Comparison of ENCODE assay signal across 22 cellular contexts in genomic region chr13:110276553-110276950, GRCh38. TPM values are rescaled to one million over a fixed set of nuclear protein-coding genes. Genes with fewer than 3 reads are reported as not detected.
DNase-seq lines count a peak whose midpoint lies in the region; ATAC-seq and TF ChIP-seq lines count a peak whose summit lies in the region.
"Had no signal": no experiment of that assay in that cellular context is flagged by ENCODE, and none has a peak within 500 bp of the region (broad histone marks: within the 10 kb centered on the region; RNA-seq: fewer than 3 reads in every experiment).

No MANE protein-coding gene starts in this region.

- WGBS in heart left ventricle, 4 donors: 70 to 84% (median 79%) methylated on average over 5 of the region's 5 CpGs
- WGBS in mesendoderm (ENCODE audit: extremely low coverage, insufficient coverage, low lambda C conversion rate): no CpG with 5 or more reads among the region's 5 CpGs

- H3K4ac ChIP-seq in mesendoderm (ENCODE audit: low read depth, low read length): no peak overlapping the region

- no peaks in the 10 kb centered on the region for H3K79me2 ChIP-seq in mesendoderm (ENCODE audit: control insufficient read depth, insufficient read depth, low read length)

- no peak overlapping the region for H3K4me2 ChIP-seq in mesendoderm (ENCODE audit: low read length)
- H3K4me2 ChIP-seq: PC-9 had no signal

- H3K36me3 ChIP-seq in heart left ventricle: peaks cover 0 to 10% (median 0%) of the 10 kb centered on the region in 9 donors
- no peaks in the 10 kb centered on the region for H3K36me3 ChIP-seq in mesendoderm (ENCODE audit: control insufficient read depth, insufficient read depth, low read length)
- H3K36me3 ChIP-seq in subcutaneous abdominal adipose tissue (ENCODE audit: control insufficient read depth in 5 of 5, insufficient read depth in 5 of 5, low read length in 5 of 5): peaks cover 4 to 13% (median 8%) of the 10 kb centered on the region in 5 donors
- H3K36me3 ChIP-seq: BE2C had no signal

- TF ChIP-seq POLR2A in heart left ventricle (IDR thresholded peaks at IDR 0.05): no peak

- H4K5ac ChIP-seq in mesendoderm (ENCODE audit: low read length): no peak overlapping the region

- H3K9me3 ChIP-seq in heart left ventricle (no peaks in the 10 kb centered on the region), subcutaneous abdominal adipose tissue (ENCODE audit: control insufficient read depth in 5 of 5, low read length in 5 of 5) (no peaks in the 10 kb centered on the region)
- H3K9me3 ChIP-seq: BE2C, Caco-2 had no signal

- no peak overlapping the region for H2BK120ac ChIP-seq in mesendoderm (ENCODE audit: low read depth, low read length)

- H3K18ac ChIP-seq in mesendoderm (ENCODE audit: low read length): peak overlapping the region; percentile 41

- H3K4me1 ChIP-seq in heart left ventricle: peaks cover under 1 to 90% (median 58%) of the 10 kb centered on the region in 12 donors
- no peaks in the 10 kb centered on the region for H3K4me1 ChIP-seq in mesendoderm (ENCODE audit: control insufficient read depth, low read depth, low read length)
- peaks cover 12 to 80% (median 74%) of the 10 kb centered on the region in 5 donors for H3K4me1 ChIP-seq in subcutaneous abdominal adipose tissue (ENCODE audit: control insufficient read depth in 5 of 5, insufficient read depth in 5 of 5, low read length in 5 of 5)
- H3K4me1 ChIP-seq: BE2C had no signal

- no peak overlapping the region for H4K8ac ChIP-seq in mesendoderm (ENCODE audit: low read depth, low read length)

- no peak overlapping the region for H3K9ac ChIP-seq in mesendoderm (ENCODE audit: low read length)
- peak overlapping the region in 3 of 5 donors; percentile 9 to 85 (median 45) for H3K9ac ChIP-seq in subcutaneous abdominal adipose tissue (ENCODE audit: low read length in 5 of 5)

- H2AK5ac ChIP-seq in mesendoderm (ENCODE audit: low read length): no peak overlapping the region

- H3K27ac ChIP-seq in heart left ventricle (peak overlapping the region in 8 of 12 donors; percentile 10 to 71 (median 29)), mesendoderm (ENCODE audit: low read depth, low read length) (no peak overlapping the region), subcutaneous abdominal adipose tissue (ENCODE audit: low read depth, low read length) (peak overlapping the region; percentile 82)
- H3K27ac ChIP-seq: PC-9, RWPE1 had no signal

- TF ChIP-seq CTCF in heart left ventricle (IDR thresholded peaks at IDR 0.05): no peak

- no peak overlapping the region for H2BK15ac ChIP-seq in mesendoderm (replicated peaks; ENCODE audit: low read depth)

- H3K27me3 ChIP-seq in heart left ventricle (no peaks in the 10 kb centered on the region), mesendoderm (ENCODE audit: insufficient read depth, low read length, poor library complexity) (no peaks in the 10 kb centered on the region), subcutaneous abdominal adipose tissue (ENCODE audit: control insufficient read depth in 5 of 5, insufficient read depth in 4 of 5, low read length in 5 of 5) (no peaks in the 10 kb centered on the region)

- intact Hi-C loops in heart left ventricle (cut with DNase I) (no loop called here), Right ventricle myocardium inferior (cut with DNase I) (no loop called here)

- no peak overlapping the region for H3K56ac ChIP-seq in mesendoderm (ENCODE audit: low read length)

- H3K4me3 ChIP-seq in heart left ventricle (no peak overlapping the region), mesendoderm (ENCODE audit: low read length) (no peak overlapping the region), subcutaneous abdominal adipose tissue (ENCODE audit: low read depth in 1 of 5, low read length in 5 of 5) (no peak overlapping the region)
- H3K4me3 ChIP-seq: PC-9 had no signal

- ATAC-seq in heart left ventricle: peak in 2 of 4 donors; percentile 22 to 25
- no peak for ATAC-seq in Right ventricle myocardium inferior
- ATAC-seq: HepG2 had no signal

- DNase-seq in heart left ventricle (peak in 1 of 5 donors; percentile 14), Right ventricle myocardium inferior (ENCODE audit: missing footprints) (no peak), mesendoderm (no peak), SW 1271 (lab: John Stamatoyannopoulos, UW) (no peak), hippocampal formation (lab: John Stamatoyannopoulos, UW) (no peak)
- no peak for DNase-seq in activated T-cell treated with anti-CD3 and anti-CD28 coated beads, Interleukin-2, amount 50 U/mL, for 1 hour
- DNase-seq: BE2C; Caco-2; CD4-positive, alpha-beta T cell; DMS153; GF-D8; H7; KBM-7; NCI-H1105; NCI-H187; NCI-H2227 treated with DMSO at 0.1 percent for 48 hours; NCI-H510A treated with DMSO at 0.1 percent for 48 hours; NCI-H82; PC-9 had no signal

- peaks cover 10% of the 10 kb centered on the region for H3K79me1 ChIP-seq in mesendoderm (ENCODE audit: low read length)

- no peak overlapping the region for H3K23ac ChIP-seq in mesendoderm (ENCODE audit: low read length)

- H2BK5ac ChIP-seq in mesendoderm (ENCODE audit: low read length): no peak overlapping the region

RNA-seq across cellular contexts. Expression of gene COL4A1, which starts 30.4 kb away (rescaled TPM):
- total RNA-seq in heart left ventricle: 100 to 1,000 TPM in 8 of 9 donors, 10 to 100 TPM in 1; 91.9 to 428 (median 184) TPM
- 100 to 1,000 TPM in 1 of 2 donors, 10 to 100 TPM in 1; 52.6 to 194 TPM for polyA plus RNA-seq in heart left ventricle
- 128 TPM for total RNA-seq in Right ventricle myocardium inferior
- polyA plus RNA-seq in mesendoderm (2013, experiment 1 of 2): 28.0 TPM
- polyA plus RNA-seq in mesendoderm (2013, experiment 2 of 2): 29.2 TPM
- total RNA-seq: HepG2 had no signal
- polyA plus RNA-seq: HepG2 had no signal

RNA-seq across cellular contexts. Expression of gene COL4A2, which starts 30.5 kb away (rescaled TPM):
- total RNA-seq in heart left ventricle (100 to 1,000 TPM in 8 of 9 donors, 10 to 100 TPM in 1; 94.0 to 377 (median 166) TPM), Right ventricle myocardium inferior (126 TPM)
- polyA plus RNA-seq in heart left ventricle: 100 to 1,000 TPM in 1 of 2 donors, 10 to 100 TPM in 1; 92.4 to 220 TPM
- polyA plus RNA-seq in mesendoderm (2013, experiment 1 of 2): 32.1 TPM
- polyA plus RNA-seq in mesendoderm (2013, experiment 2 of 2): 31.1 TPM
- total RNA-seq: CD4-positive, alpha-beta T cell had no signal
